Comparison of ENCODE assay signal across 1 cellular context in genomic region chr1:31913968-31914367, GRCh38.
TF ChIP-seq lines count a peak whose summit lies in the region.

No MANE protein-coding gene starts in this region.

TF ChIP-seq in K562, 482 proteins besides CTCF, POLR2A, EP300 and RAD21:
- peak; percentile 59; the same call in 1 of the 2 replicates for TF ChIP-seq ZNF12 (CRISPR knock-in tag; IDR thresholded peaks at IDR 0.05)
- TF ChIP-seq MYBL2 (IDR thresholded peaks at IDR 0.05; ENCODE audit: low read depth), result no peak
- TF ChIP-seq MYBL2 (CRISPR knock-in tag; IDR thresholded peaks at IDR 0.05; ENCODE audit: borderline replicate concordance), result no peak
